27 cellular contexts compared by ENCODE assay signal in the genomic region with DNA sequence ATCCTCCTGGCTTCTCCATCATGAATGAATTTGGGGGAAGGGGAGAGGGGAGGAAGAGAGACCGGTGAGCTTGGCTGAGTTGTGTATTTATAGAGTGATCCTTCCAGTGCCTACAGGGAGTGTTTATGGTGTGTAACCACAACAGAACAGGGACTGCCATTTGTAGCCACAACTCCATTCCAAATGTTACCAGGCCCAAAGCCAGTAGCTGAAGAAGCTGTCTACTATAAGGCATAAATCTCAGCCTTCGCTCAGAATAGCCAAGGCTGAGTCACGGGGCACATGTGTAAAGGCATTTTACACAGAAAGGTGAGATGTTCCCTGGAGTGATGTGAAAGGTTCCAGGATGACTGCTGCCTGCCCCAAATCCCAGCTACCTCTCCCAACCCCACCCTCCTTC. TPM values are rescaled to one million over a fixed set of nuclear protein-coding genes. Genes with fewer than 3 reads are reported as not detected.
DNase-seq lines count a peak whose midpoint lies in the region; ATAC-seq and TF ChIP-seq lines count a peak whose summit lies in the region.
"Had no signal": no experiment of that assay in that cellular context is flagged by ENCODE, and none has a peak within 500 bp of the region (broad histone marks: within the 10 kb centered on the region; RNA-seq: fewer than 3 reads in every experiment).

No MANE protein-coding gene starts in this region.

- no peak overlapping the region for H4K8ac ChIP-seq in IMR-90 (ENCODE audit: low read depth in 2 of 2, low read length in 2 of 2)

- H2BK15ac ChIP-seq in IMR-90 (ENCODE audit: low read depth, low read length): no peak overlapping the region

- H4K91ac ChIP-seq in IMR-90 (ENCODE audit: insufficient read depth, low read depth, low read length): no peak overlapping the region

- no peak overlapping the region for H3K23ac ChIP-seq in IMR-90 (ENCODE audit: low read depth, low read length)

- H3K9me1 ChIP-seq in IMR-90 (ENCODE audit: insufficient read depth, low read length): no peaks in the 10 kb centered on the region

- TF ChIP-seq CTCF in IMR-90 (conservative IDR thresholded peaks at IDR 0.05; ENCODE audit: low read depth, low read length) (no peak), gastroesophageal sphincter (IDR thresholded peaks at IDR 0.05) (no peak), smooth muscle cell (IDR thresholded peaks at IDR 0.05; ENCODE audit: borderline replicate concordance, insufficient read depth, poor library complexity, severe bottlenecking) (no peak)

- no peak for TF ChIP-seq RAD21 in IMR-90 (IDR thresholded peaks at IDR 0.05; ENCODE audit: low read length)

- H2BK120ac ChIP-seq in IMR-90 (ENCODE audit: low read depth, low read length): no peak overlapping the region

- DNase-seq in IMR-90 (peak; percentile 26), smooth muscle cell (lab: John Stamatoyannopoulos, UW; ENCODE audit: unreplicated experiment) (no peak), globus pallidus (ENCODE audit: low spot score) (no peak), cerebellar nuclear complex (lab: John Stamatoyannopoulos, UW) (no peak)
- DNase-seq: activated CD4-positive, alpha-beta T cell treated with anti-CD3 and anti-CD28 coated beads, Interleukin-2, amount 50 U/mL, for 48 hours; activated gamma-delta T cell treated with Interleukin-2 at 50 U/mL for 16 hours; EL; foreskin keratinocyte; HCEC 1CT; kidney glomerular epithelial cell; midbrain; MV-4-11; NCI-H187; NCI-H226; stimulated activated CD4-positive, alpha-beta T cell treated with anti-CD3 and anti-CD28 coated beads, Interleukin-1b, Interleukin-23, amount 100 ng/mL, for 48 hours; T-helper 17 cell had no signal

- dilution Hi-C loops in IMR-90 (cut with HindIII; ENCODE audit: low sequenced_read_pairs, unreplicated experiment): no loop called here

- no peaks in the 10 kb centered on the region for H3K79me1 ChIP-seq in IMR-90 (ENCODE audit: low read depth in 1 of 2, low read length in 2 of 2)

- H3K14ac ChIP-seq in IMR-90 (replicated peaks; ENCODE audit: low read depth, low read length): no peak overlapping the region

- H2BK20ac ChIP-seq in IMR-90 (ENCODE audit: low read depth, low read length): no peak overlapping the region

- H3K4me2 ChIP-seq in IMR-90 (ENCODE audit: low read depth, low read length) (no peak overlapping the region), smooth muscle cell (no peak overlapping the region)
- H3K4me2 ChIP-seq: A549, BLaER1 had no signal

- H3K4me3 ChIP-seq in IMR-90 (ENCODE audit: insufficient read depth, low read depth, low read length) (no peak overlapping the region), gastroesophageal sphincter (no peak overlapping the region), muscle layer of colon (ENCODE audit: low read depth in 1 of 2, low read length in 2 of 2) (no peak overlapping the region), stomach smooth muscle (ENCODE audit: low read length in 2 of 2) (peak overlapping the region in 1 of 2 donors; percentile 24), smooth muscle cell (no peak overlapping the region)
- H3K4me3 ChIP-seq: A549, BLaER1, K562 had no signal

- intact Hi-C loops in IMR-90 (cut with micrococcal nuclease): no loop called here

- peak; percentile 24 for TF ChIP-seq EP300 in gastroesophageal sphincter (IDR thresholded peaks at IDR 0.05)

- no CpG with 5 or more reads among the region's 3 CpGs for WGBS in IMR-90 (ENCODE audit: extremely low coverage in 2 of 2, insufficient read length in 1 of 2), 2 experiments
- 56% methylated on average over 2 of the region's 3 CpGs; no CpG with 5 or more reads in 1 of the 2 donors for WGBS in gastroesophageal sphincter (ENCODE audit: low coverage in 1 of 2), 2 donors
- WGBS in smooth muscle cell (ENCODE audit: low lambda C conversion rate): 68% methylated on average over 2 of the region's 3 CpGs

- POLR2A ChIA-PET in IMR-90 (lab: Charles Lee; ENCODE audit: unreplicated experiment): interaction anchor here (0.6 kb wide), 1 partner anchor 15 kb away, joined by 9 read pairs; no protein-coding TSS in a partner anchor

- TF ChIP-seq POLR2A in IMR-90 (IDR thresholded peaks at IDR 0.05; ENCODE audit: low read depth, low read length): no peak
- no peak for TF ChIP-seq POLR2A in gastroesophageal sphincter (IDR thresholded peaks at IDR 0.05)

- H3K27me3 ChIP-seq in IMR-90 (ENCODE audit: control insufficient read depth, insufficient read depth, low read length) (peaks cover 3% of the 10 kb centered on the region), gastroesophageal sphincter (no peaks in the 10 kb centered on the region), muscle layer of colon (ENCODE audit: control insufficient read depth in 1 of 2, insufficient read depth in 2 of 2, low read length in 2 of 2) (no peaks in the 10 kb centered on the region), stomach smooth muscle (ENCODE audit: control insufficient read depth in 1 of 2, insufficient read depth in 2 of 2, low read length in 2 of 2) (no peaks in the 10 kb centered on the region), smooth muscle cell (ENCODE audit: low read depth) (no peaks in the 10 kb centered on the region)
- H3K27me3 ChIP-seq: BLaER1, foreskin keratinocyte had no signal

- H3K56ac ChIP-seq in IMR-90 (ENCODE audit: extremely low read depth, insufficient read depth, low read length): no peak overlapping the region

- CTCF ChIA-PET in IMR-90 (lab: Yijun Ruan, JAX): interaction anchor here (1.0 kb wide), 1 partner anchor 31 kb away, joined by 3 read pairs; no protein-coding TSS in a partner anchor

- no peak overlapping the region for H4K5ac ChIP-seq in IMR-90 (ENCODE audit: low read depth, low read length)

- no peak overlapping the region for H2AK9ac ChIP-seq in IMR-90 (replicated peaks; ENCODE audit: low read depth, low read length, poor library complexity)

- H3K36me3 ChIP-seq in IMR-90 (ENCODE audit: control insufficient read depth, insufficient read depth, low read length): no peaks in the 10 kb centered on the region
- H3K36me3 ChIP-seq in gastroesophageal sphincter: peaks cover 0 to 5% of the 10 kb centered on the region in 2 donors
- no peaks in the 10 kb centered on the region for H3K36me3 ChIP-seq in muscle layer of colon (ENCODE audit: insufficient read depth, low read length)
- peaks cover 7 to 8% of the 10 kb centered on the region in 2 donors for H3K36me3 ChIP-seq in stomach smooth muscle (ENCODE audit: control insufficient read depth in 2 of 2, insufficient read depth in 2 of 2, low read length in 2 of 2)
- H3K36me3 ChIP-seq in smooth muscle cell (ENCODE audit: low read depth): no peaks in the 10 kb centered on the region
- H3K36me3 ChIP-seq: BLaER1 had no signal

- H4K20me1 ChIP-seq in IMR-90 (ENCODE audit: insufficient read depth, low read length): no peaks in the 10 kb centered on the region
- no peaks in the 10 kb centered on the region for H4K20me1 ChIP-seq in smooth muscle cell (ENCODE audit: low read depth)
- H4K20me1 ChIP-seq: BLaER1 had no signal

- H3K9ac ChIP-seq in IMR-90 (ENCODE audit: low read depth, low read length): no peak overlapping the region
- no peak overlapping the region for H3K9ac ChIP-seq in muscle layer of colon (ENCODE audit: low read length)
- peak overlapping the region in 1 of 2 donors; percentile 22 for H3K9ac ChIP-seq in stomach smooth muscle (ENCODE audit: low read length in 2 of 2)
- H3K9ac ChIP-seq in smooth muscle cell (ENCODE audit: low read depth): no peak overlapping the region
- H3K9ac ChIP-seq: BLaER1 had no signal

- no peak for ATAC-seq in IMR-90 (ENCODE audit: low read depth)
- peak; percentile 78 for ATAC-seq in gastroesophageal sphincter
- ATAC-seq in HG03439 (IDR thresholded peaks at IDR 0.05; ENCODE audit: unreplicated experiment): no peak
- ATAC-seq: A549, foreskin keratinocyte, K562, sciatic nerve, T-helper 17 cell, WTC11 had no signal

- H3K4me1 ChIP-seq in IMR-90 (ENCODE audit: control insufficient read depth, insufficient read depth, low read length) (no peaks in the 10 kb centered on the region), gastroesophageal sphincter (peaks cover 9 to 56% (median 16%) of the 10 kb centered on the region in 3 donors), muscle layer of colon (ENCODE audit: insufficient read depth, low read length) (peaks cover 75% of the 10 kb centered on the region), stomach smooth muscle (ENCODE audit: control insufficient read depth, insufficient read depth, low read length) (peaks cover 44% of the 10 kb centered on the region), smooth muscle cell (ENCODE audit: low read depth) (no peaks in the 10 kb centered on the region)
- H3K4me1 ChIP-seq: A549, foreskin keratinocyte had no signal

- H2BK5ac ChIP-seq in IMR-90 (ENCODE audit: low read depth, low read length, poor library complexity, severe bottlenecking): no peak overlapping the region

- H3K18ac ChIP-seq in IMR-90 (ENCODE audit: low read depth, low read length): no peak overlapping the region

- H3F3A ChIP-seq in smooth muscle cell (ENCODE audit: low read depth): no peaks in the 10 kb centered on the region

- no peaks in the 10 kb centered on the region for H3K79me2 ChIP-seq in smooth muscle cell (ENCODE audit: low read depth)

- no peak overlapping the region for H2AK5ac ChIP-seq in IMR-90 (ENCODE audit: low read depth, low read length)

- no TSS peak for BruUV-seq in IMR-90 (replicated peaks; lab: Mats Ljungman, UMichigan)

- H3K27ac ChIP-seq in IMR-90 (ENCODE audit: insufficient read depth, low read length) (no peak overlapping the region), gastroesophageal sphincter (peak overlapping the region; percentile 69 to 90 (median 88)), muscle layer of colon (ENCODE audit: low read depth, low read length) (peak overlapping the region; percentile 78), stomach smooth muscle (ENCODE audit: low read length) (peak overlapping the region; percentile 87), smooth muscle cell (ENCODE audit: low read depth) (no peak overlapping the region)
- H3K27ac ChIP-seq: A549, BLaER1, foreskin keratinocyte had no signal

- in situ Hi-C loops in IMR-90 (cut with MboI; ENCODE audit: low sequenced_read_pairs): no loop called here

- H3K4ac ChIP-seq in IMR-90 (ENCODE audit: low read depth, low read length): no peak overlapping the region

- no peak overlapping the region for H2AFZ ChIP-seq in IMR-90 (replicated peaks; ENCODE audit: low read length, poor library complexity)
- no peak overlapping the region for H2AFZ ChIP-seq in smooth muscle cell (ENCODE audit: low read depth)

- H3K9me3 ChIP-seq in IMR-90 (ENCODE audit: control insufficient read depth, insufficient read depth, low read length): no peaks in the 10 kb centered on the region
- H3K9me3 ChIP-seq in gastroesophageal sphincter: no peaks in the 10 kb centered on the region
- H3K9me3 ChIP-seq in muscle layer of colon (ENCODE audit: low read length): no peaks in the 10 kb centered on the region
- H3K9me3 ChIP-seq in stomach smooth muscle (ENCODE audit: control insufficient read depth in 2 of 2, low read length in 2 of 2): no peaks in the 10 kb centered on the region
- no peaks in the 10 kb centered on the region for H3K9me3 ChIP-seq in smooth muscle cell (replicated peaks; ENCODE audit: low read depth)
- H3K9me3 ChIP-seq: A549, BLaER1 had no signal

RNA-seq across cellular contexts. Expression of gene TMEM252, which starts 2.5 kb away (rescaled TPM):
- not detected in 2 replicates for total RNA-seq in IMR-90 (2012; rRNA removed)
- not detected in 2 replicates for polyA plus RNA-seq in IMR-90 (2012; rRNA removed)
- not detected in 2 replicates for polyA plus RNA-seq in IMR-90 (2012; cell fraction: cytosol; rRNA removed)
- not detected in 2 replicates for polyA plus RNA-seq in IMR-90 (2012; cell fraction: nucleus; rRNA removed; ENCODE audit: low replicate concordance)
- total RNA-seq in gastroesophageal sphincter: under 1 TPM in 1 of 4 donors, not detected in 3; 0.67 TPM
- not detected in 2 replicates for total RNA-seq in smooth muscle cell
- not detected in 2 replicates for polyA plus RNA-seq in smooth muscle cell
- total RNA-seq: dermis microvascular lymphatic vessel endothelial cell, foreskin keratinocyte, K562, sciatic nerve, SK-MEL-5, T-helper 17 cell, WTC11 had no signal
- polyA plus RNA-seq: A549, foreskin keratinocyte, K562 had no signal

Comparison
In these comparisons a context has a peak if more than half of its experiments do, and no peak if none do; other contexts are left out.
1. H3K27ac ChIP-seq: peak in gastroesophageal sphincter (4 of 4), muscle layer of colon (single experiment) and stomach smooth muscle (single experiment); none in IMR-90 (single experiment) and smooth muscle cell (single experiment).